8 cellular contexts compared by ENCODE assay signal in the genomic region with DNA sequence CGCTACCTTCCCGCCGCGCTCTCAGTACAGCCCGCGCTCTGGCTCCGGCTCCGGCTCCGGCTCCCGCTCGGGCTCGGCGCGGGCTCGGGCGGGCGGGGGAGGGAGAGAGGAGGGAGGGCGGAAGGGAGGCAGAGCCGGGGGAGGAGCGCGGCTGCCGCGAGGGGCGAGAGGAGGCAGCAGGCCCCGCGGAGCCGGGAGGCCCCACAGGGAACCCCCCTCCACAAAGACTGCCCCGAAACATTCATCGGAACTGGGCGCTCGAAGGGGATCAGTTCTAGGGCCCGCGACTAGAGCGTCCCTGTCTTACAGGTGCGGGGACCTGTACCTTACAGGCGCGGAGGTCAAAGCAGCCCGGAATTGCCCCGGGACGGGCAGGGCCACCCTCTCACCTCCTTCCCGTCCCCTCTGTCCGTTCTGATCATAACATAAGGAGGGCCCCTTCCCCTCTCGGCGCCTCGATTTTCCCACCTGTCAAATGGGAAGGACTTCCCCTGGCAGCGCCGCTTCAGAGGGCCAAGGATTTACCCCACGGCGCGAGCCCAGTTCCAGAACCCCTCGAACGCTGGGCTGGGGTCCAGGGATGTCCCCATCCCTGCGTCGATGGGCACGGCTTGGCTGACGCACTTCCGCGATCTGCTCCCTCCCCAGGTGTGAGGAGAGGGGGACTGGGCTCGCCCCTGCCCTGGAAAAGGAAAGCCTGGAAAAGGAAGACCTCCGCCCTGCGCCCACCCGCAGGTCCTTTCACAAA. TPM values are rescaled to one million over a fixed set of nuclear protein-coding genes. Genes with fewer than 3 reads are reported as not detected.
DNase-seq lines count a peak whose midpoint lies in the region; ATAC-seq and TF ChIP-seq lines count a peak whose summit lies in the region.

A gene (minus strand): TSS at position 40 of the 748 bp plus-strand sequence. CDS start 407 bp downstream, outside the sequence.

- peaks cover 56 to 79% of the 10 kb centered on the region in 2 donors for H3K27me3 ChIP-seq in stomach smooth muscle (ENCODE audit: control insufficient read depth in 1 of 2, insufficient read depth in 2 of 2, low read length in 2 of 2)

- peak; percentile 66 for DNase-seq in NCI-H748 (lab: John Stamatoyannopoulos, UW; ENCODE audit: unreplicated experiment)
- no peak for DNase-seq in NCI-H748 treated with DMSO at 0.1 percent for 48 hours (lab: John Stamatoyannopoulos, UW)
- peak; percentile 84 for DNase-seq in cerebellum (ENCODE audit: low spot score)
- DNase-seq in mucosa of descending colon, result peak in 2 of 3 donors; percentile 57 to 77
- no peak for DNase-seq in HK-2 (ENCODE audit: unreplicated experiment)
- DNase-seq in erythroblast (lab: John Stamatoyannopoulos, UW), result no peak

- H3K9me3 ChIP-seq in mucosa of descending colon (no peaks in the 10 kb centered on the region), stomach smooth muscle (ENCODE audit: control insufficient read depth in 2 of 2, low read length in 2 of 2) (no peaks in the 10 kb centered on the region)

- H3K4me3 ChIP-seq in WI38 (ENCODE audit: low read depth, low read length) (0 out of 2 replicates have a peak within 1 kb of the TSS, but pooled peaks have one; percentile 5), mucosa of descending colon (no peak within 1 kb of the TSS), stomach smooth muscle (ENCODE audit: low read length in 2 of 2) (peak within 1 kb of the TSS; percentile 12 to 63)

- H3K4me1 ChIP-seq in mucosa of descending colon (ENCODE audit: low read depth) (peaks cover 38% of the 10 kb centered on the region), stomach smooth muscle (ENCODE audit: control insufficient read depth, insufficient read depth, low read length) (peaks cover 35% of the 10 kb centered on the region)

- no peaks in the 10 kb centered on the region for H3K36me3 ChIP-seq in mucosa of descending colon (ENCODE audit: low read depth)
- H3K36me3 ChIP-seq in stomach smooth muscle (ENCODE audit: control insufficient read depth in 2 of 2, insufficient read depth in 2 of 2, low read length in 2 of 2), result no peaks in the 10 kb centered on the region

- ATAC-seq in mucosa of descending colon, result peak; percentile 62

- H3K9ac ChIP-seq in stomach smooth muscle (ENCODE audit: low read length in 2 of 2), result no peak within 1 kb of the TSS

- TF ChIP-seq POLR2A in erythroblast (IDR thresholded peaks at IDR 0.05; ENCODE audit: low read length), result no peak

- no peak for TF ChIP-seq CTCF in WI38 (IDR thresholded peaks at IDR 0.05; ENCODE audit: low read depth, low read length)
- no peak for TF ChIP-seq CTCF in mucosa of descending colon (IDR thresholded peaks at IDR 0.05)

- no peak within 1 kb of the TSS for H3K27ac ChIP-seq in stomach smooth muscle (ENCODE audit: low read length)

- intact Hi-C loops in mucosa of descending colon (cut with DNase I, micrococcal nuclease), result no loop called here

RNA-seq across cellular contexts. Expression of the gene that starts here (rescaled TPM):
- total RNA-seq in cerebellum, result 0.27 TPM
- not detected for total RNA-seq in mucosa of descending colon

Comparison
In these comparisons a context has a peak if more than half of its experiments do, and no peak if none do; other contexts are left out.
1. Peak in DNase-seq in cerebellum; RNA of the gene not detected or under 1 TPM.
2. Peak in DNase-seq and ATAC-seq in mucosa of descending colon; RNA of the gene not detected or under 1 TPM.